Comparison of ENCODE assay signal across 23 cellular contexts in genomic region chr5:3845249-3845648, GRCh38.
DNase-seq lines count a peak whose midpoint lies in the region; ATAC-seq, FAIRE-seq and TF ChIP-seq lines count a peak whose summit lies in the region.
"Had no signal": no experiment of that assay in that cellular context is flagged by ENCODE, and none has a peak within 500 bp of the region (broad histone marks: within the 10 kb centered on the region; RNA-seq: fewer than 3 reads in every experiment).

No MANE protein-coding gene starts in this region.

- 72% methylated on average over 5 of the region's 5 CpGs for WGBS in esophagus muscularis mucosa

- intact Hi-C loops in MCF 10A (cut with micrococcal nuclease) (no loop called here), breast epithelium (cut with DNase I; ENCODE audit: low total_unique reads) (no loop called here), esophagus muscularis mucosa (cut with DNase I) (no loop called here), Right ventricle myocardium inferior (cut with DNase I) (no loop called here)

- no peaks in the 10 kb centered on the region for H3K36me3 Mint-ChIP-seq in MCF 10A (ENCODE audit: insufficient read depth, unreplicated experiment)
- H3K36me3 Mint-ChIP-seq in astrocyte (ENCODE audit: low read depth, unreplicated experiment) = peaks cover 1% of the 10 kb centered on the region

- H3K4me1 Mint-ChIP-seq in MCF 10A (ENCODE audit: insufficient read depth, unreplicated experiment) (peaks cover 4% of the 10 kb centered on the region), astrocyte (ENCODE audit: low read depth, unreplicated experiment) (peaks cover 4% of the 10 kb centered on the region)
- H3K4me1 Mint-ChIP-seq: B cell had no signal

- H3K27ac ChIP-seq in breast epithelium = no peak overlapping the region
- no peak overlapping the region for H3K27ac ChIP-seq in astrocyte (ENCODE audit: low read depth, low read length)
- H3K27ac ChIP-seq in esophagus muscularis mucosa (replicated peaks in 1 of 4) = no peak overlapping the region
- H3K27ac ChIP-seq: Peyer's patch, SK-N-MC had no signal

- POLR2A ChIA-PET in MCF 10A (lab: Yijun Ruan, JAX) = no interaction called here

- BruUV-seq in MCF 10A (replicated peaks; lab: Mats Ljungman, UMichigan) = no TSS peak

- no peaks in the 10 kb centered on the region for H3K4me1 ChIP-seq in breast epithelium
- no peaks in the 10 kb centered on the region for H3K4me1 ChIP-seq in astrocyte (ENCODE audit: insufficient read depth, low read length)
- H3K4me1 ChIP-seq in esophagus muscularis mucosa = no peaks in the 10 kb centered on the region
- H3K4me1 ChIP-seq: HAP-1, Peyer's patch had no signal

- no peak for ATAC-seq in Right ventricle myocardium inferior

- no peaks in the 10 kb centered on the region for H3K79me2 ChIP-seq in astrocyte (ENCODE audit: insufficient read depth, low read length)

- H3K4me3 ChIP-seq in breast epithelium (no peak overlapping the region), astrocyte (ENCODE audit: insufficient read depth, low read depth, low read length) (no peak overlapping the region), esophagus muscularis mucosa (no peak overlapping the region)
- H3K4me3 ChIP-seq: HAP-1, Peyer's patch, SK-N-MC had no signal

- CTCF ChIA-PET in MCF 10A (lab: Yijun Ruan, JAX) = interaction anchor here (0.6 to 1.0 kb wide), 3 partner anchors 15 to 1143 kb away, joined by 3 to 4 read pairs (median 3); no protein-coding TSS in a partner anchor

- peaks cover 8% of the 10 kb centered on the region for H3K9me3 Mint-ChIP-seq in MCF 10A (ENCODE audit: unreplicated experiment)
- H3K9me3 Mint-ChIP-seq in astrocyte (ENCODE audit: unreplicated experiment) = peaks cover 8% of the 10 kb centered on the region

- H3K9ac ChIP-seq in astrocyte (ENCODE audit: low read length) = no peak overlapping the region

- H3K27ac Mint-ChIP-seq in MCF 10A (ENCODE audit: low read depth, unreplicated experiment) (no peak overlapping the region), astrocyte (ENCODE audit: unreplicated experiment) (no peak overlapping the region)
- H3K27ac Mint-ChIP-seq: B cell had no signal

- no peak overlapping the region for H2AFZ ChIP-seq in astrocyte (ENCODE audit: low read depth, low read length)

- FAIRE-seq in astrocyte (lab: Jason Lieb, UNC) = no peak

- H3K36me3 ChIP-seq in breast epithelium (no peaks in the 10 kb centered on the region), astrocyte (ENCODE audit: insufficient read depth, low read length) (no peaks in the 10 kb centered on the region), esophagus muscularis mucosa (no peaks in the 10 kb centered on the region)
- H3K36me3 ChIP-seq: HAP-1, Peyer's patch had no signal

- peak; percentile 36 for DNase-seq in MCF 10A (ENCODE audit: unreplicated experiment)
- DNase-seq in breast epithelium (ENCODE audit: low spot score in 2 of 2) = no peak
- peak; percentile 2 for DNase-seq in astrocyte (ENCODE audit: low read depth)
- peak; percentile 64 for DNase-seq in esophagus muscularis mucosa (ENCODE audit: extremely low spot score)
- DNase-seq in stimulated activated CD4-positive, alpha-beta T cell treated with anti-CD3 and anti-CD28 coated beads, Interleukin-1b, Interleukin-23, amount 100 ng/mL, for 48 hours = no peak
- DNase-seq in stimulated activated CD4-positive, alpha-beta T cell treated with anti-CD3 and anti-CD28 coated beads, Interleukin-4, amount 100 ng/mL, for 24 hours = no peak
- DNase-seq in Right ventricle myocardium inferior (ENCODE audit: missing footprints) = no peak
- no peak for DNase-seq in nucleus accumbens (lab: John Stamatoyannopoulos, UW)
- DNase-seq: 8988T, DMS 273 treated with DMSO at 0.1 percent for 48 hours, GDM1, KBM-7, NCI-H1092, NCI-H1436 treated with DMSO at 0.1 percent for 48 hours, NCI-H2029 treated with DMSO at 0.1 percent for 48 hours, NCI-H2171 treated with DMSO at 0.1 percent for 48 hours, NCI-H446, NCI-H69, Peyer's patch, Right ventricle myocardium superior had no signal

- H4K20me1 ChIP-seq in astrocyte (ENCODE audit: insufficient read depth, low read length) = no peaks in the 10 kb centered on the region

- no peak for TF ChIP-seq EP300 in esophagus muscularis mucosa (IDR thresholded peaks at IDR 0.05)

- TF ChIP-seq POLR2A in breast epithelium (IDR thresholded peaks at IDR 0.05) (no peak), esophagus muscularis mucosa (IDR thresholded peaks at IDR 0.05; ENCODE audit: low read depth) (no peak)

- H3K27me3 ChIP-seq in breast epithelium = no peaks in the 10 kb centered on the region
- H3K27me3 ChIP-seq in astrocyte (ENCODE audit: insufficient read depth, low read length) = no peaks in the 10 kb centered on the region
- no peaks in the 10 kb centered on the region for H3K27me3 ChIP-seq in esophagus muscularis mucosa
- H3K27me3 ChIP-seq: Peyer's patch had no signal

- no peaks in the 10 kb centered on the region for H3K9me3 ChIP-seq in breast epithelium
- H3K9me3 ChIP-seq in astrocyte (ENCODE audit: insufficient read depth, low read depth, low read length) = no peaks in the 10 kb centered on the region
- H3K9me3 ChIP-seq in esophagus muscularis mucosa = no peaks in the 10 kb centered on the region
- H3K9me3 ChIP-seq: HAP-1, Peyer's patch had no signal

- no peak overlapping the region for H3K4me3 Mint-ChIP-seq in MCF 10A (ENCODE audit: unreplicated experiment)
- H3K4me3 Mint-ChIP-seq in astrocyte (ENCODE audit: unreplicated experiment) = no peak overlapping the region
- H3K4me3 Mint-ChIP-seq: B cell had no signal

- TF ChIP-seq CTCF in MCF 10A (IDR thresholded peaks at IDR 0.05; ENCODE audit: unreplicated experiment) (no peak), breast epithelium (IDR thresholded peaks at IDR 0.05) (no peak), astrocyte (IDR thresholded peaks at IDR 0.05; ENCODE audit: insufficient read depth, low read depth, low read length) (no peak), esophagus muscularis mucosa (IDR thresholded peaks at IDR 0.05) (no peak)

- H3K4me2 ChIP-seq in astrocyte (ENCODE audit: low read length) = no peak overlapping the region

- H3K27me3 Mint-ChIP-seq in MCF 10A (ENCODE audit: insufficient read depth, unreplicated experiment) (no peaks in the 10 kb centered on the region), astrocyte (ENCODE audit: low read depth, unreplicated experiment) (peaks cover 5% of the 10 kb centered on the region)
- H3K27me3 Mint-ChIP-seq: B cell had no signal

Comparison
In these comparisons a context has a peak if more than half of its experiments do, and no peak if none do; other contexts are left out.
1. DNase-seq: peak in MCF 10A (single experiment), astrocyte (single experiment) and esophagus muscularis mucosa (single experiment); none in breast epithelium (0 of 2), stimulated activated CD4-positive, alpha-beta T cell treated with anti-CD3 and anti-CD28 coated beads, Interleukin-1b, Interleukin-23, amount 100 ng/mL, for 48 hours (single experiment), stimulated activated CD4-positive, alpha-beta T cell treated with anti-CD3 and anti-CD28 coated beads, Interleukin-4, amount 100 ng/mL, for 24 hours (single experiment), Right ventricle myocardium inferior (single experiment) and nucleus accumbens (0 of 56).